In genomic region chr1:22641906-22642636, GRCh38 we compare ENCODE assay signal across 8 cellular contexts. TPM values are rescaled to one million over a fixed set of nuclear protein-coding genes. Genes with fewer than 3 reads are reported as not detected.
DNase-seq lines count a peak whose midpoint lies in the region; ATAC-seq and TF ChIP-seq lines count a peak whose summit lies in the region.

No MANE protein-coding gene starts in this region.

- intact Hi-C loops in colonic mucosa (cut with DNase I): loop anchor here (1.0 to 10.0 kb wide), 2 partner anchors 222 to 507 kb away; no protein-coding TSS in a partner anchor

- WGBS in liver: 9% methylated on average over 18 of the region's 18 CpGs

- peak; percentile 93 to 96 for TF ChIP-seq RAD21 in liver (IDR thresholded peaks at IDR 0.05)

- peak; percentile 50 to 67 for DNase-seq in NCI-H2081 (lab: John Stamatoyannopoulos, UW)
- DNase-seq in NCI-H2081 treated with DMSO at 0.1 percent for 48 hours (lab: John Stamatoyannopoulos, UW): no peak
- DNase-seq in NCI-H2196 treated with DMSO at 0.1 percent for 48 hours (lab: John Stamatoyannopoulos, UW; ENCODE audit: unreplicated experiment): peak; percentile 15
- DNase-seq in activated CD4-positive, alpha-beta T cell treated with anti-CD3 and anti-CD28 coated beads, Interleukin-2, amount 50 U/mL, for 1 hour: peak; percentile 66
- DNase-seq in colonic mucosa: peak; percentile 83
- peak; percentile 46 to 73 (median 46) for DNase-seq in stimulated activated CD4-positive, alpha-beta T cell treated with anti-CD3 and anti-CD28 coated beads, TNF-alpha, amount 100 ng/mL, for 48 hours (ENCODE audit: low read depth in 3 of 3)

- no peak overlapping the region for H3K9ac ChIP-seq in colonic mucosa (ENCODE audit: low read depth in 2 of 2, low read length in 2 of 2)
- no peak overlapping the region for H3K9ac ChIP-seq in liver (ENCODE audit: low read depth in 1 of 2, low read length in 2 of 2)

- no peak overlapping the region for H3K4me3 ChIP-seq in colonic mucosa
- no peak overlapping the region for H3K4me3 ChIP-seq in liver (ENCODE audit: low read depth in 1 of 3, low read length in 3 of 3)

- H3K36me3 ChIP-seq in colonic mucosa (no peaks in the 10 kb centered on the region), liver (ENCODE audit: control insufficient read depth in 4 of 4, insufficient read depth in 3 of 4, low read depth in 1 of 4, low read length in 3 of 4) (no peaks in the 10 kb centered on the region)

- H3K27me3 ChIP-seq in colonic mucosa: no peaks in the 10 kb centered on the region
- no peaks in the 10 kb centered on the region for H3K27me3 ChIP-seq in liver (ENCODE audit: control insufficient read depth in 4 of 4, insufficient read depth in 4 of 4, low read length in 3 of 4)

- no peaks in the 10 kb centered on the region for H3K4me1 ChIP-seq in colonic mucosa
- H3K4me1 ChIP-seq in liver (ENCODE audit: control insufficient read depth in 4 of 4, insufficient read depth in 4 of 4, low read length in 3 of 4): peaks cover 0 to 1% (median 0%) of the 10 kb centered on the region in 4 donors

- H3K27ac ChIP-seq in colonic mucosa: no peak overlapping the region
- no peak overlapping the region for H3K27ac ChIP-seq in liver (ENCODE audit: low read depth in 1 of 2, low read length in 2 of 2)

- ATAC-seq in GM19328 (IDR thresholded peaks at IDR 0.05; ENCODE audit: unreplicated experiment): no peak

- H3K9me3 ChIP-seq in colonic mucosa: no peaks in the 10 kb centered on the region
- no peaks in the 10 kb centered on the region for H3K9me3 ChIP-seq in liver (ENCODE audit: control insufficient read depth in 4 of 4, low read length in 3 of 4)

- TF ChIP-seq CTCF in colonic mucosa (IDR thresholded peaks at IDR 0.05) (peak; percentile 90), liver (IDR thresholded peaks at IDR 0.05; ENCODE audit: low read depth, low read length, missing input control) (peak; percentile 79)

TF ChIP-seq in liver, 16 proteins besides CTCF, POLR2A, EP300 and RAD21:
- TF ChIP-seq RXRA (IDR thresholded peaks at IDR 0.05) (peak; percentile 7 to 11), JUND (IDR thresholded peaks at IDR 0.05) (no peak)

RNA-seq across cellular contexts. Expression of gene C1QC, which starts 1.4 kb away (rescaled TPM):
- total RNA-seq in colonic mucosa: 10 to 100 TPM; 45.4 to 80.9 TPM
- total RNA-seq in liver: 100 to 1,000 TPM in 1 of 2 donors, 10 to 100 TPM in 1; 57.6 to 151 TPM
- polyA plus RNA-seq in liver: 100 to 1,000 TPM in 1 of 2 donors, 10 to 100 TPM in 1; 52.9 to 242 TPM

RNA-seq across cellular contexts. Expression of gene C1QA, which starts 5.6 kb away (rescaled TPM):
- total RNA-seq in colonic mucosa (10 to 100 TPM; 38.5 to 72.4 TPM), liver (100 to 1,000 TPM in 1 of 2 donors, 10 to 100 TPM in 1; 73.0 to 113 TPM)
- 100 to 1,000 TPM in 1 of 2 donors, 10 to 100 TPM in 1; 76.2 to 243 TPM for polyA plus RNA-seq in liver

RNA-seq across cellular contexts. Expression of gene C1QB, which starts 11.0 kb away (rescaled TPM):
- total RNA-seq in colonic mucosa: 10 to 100 TPM; 44.6 to 72.5 TPM
- 100 to 1,000 TPM; 112 to 174 TPM for total RNA-seq in liver
- polyA plus RNA-seq in liver: 100 to 1,000 TPM in 1 of 2 donors, 10 to 100 TPM in 1; 93.9 to 335 TPM
